In the genomic region with DNA sequence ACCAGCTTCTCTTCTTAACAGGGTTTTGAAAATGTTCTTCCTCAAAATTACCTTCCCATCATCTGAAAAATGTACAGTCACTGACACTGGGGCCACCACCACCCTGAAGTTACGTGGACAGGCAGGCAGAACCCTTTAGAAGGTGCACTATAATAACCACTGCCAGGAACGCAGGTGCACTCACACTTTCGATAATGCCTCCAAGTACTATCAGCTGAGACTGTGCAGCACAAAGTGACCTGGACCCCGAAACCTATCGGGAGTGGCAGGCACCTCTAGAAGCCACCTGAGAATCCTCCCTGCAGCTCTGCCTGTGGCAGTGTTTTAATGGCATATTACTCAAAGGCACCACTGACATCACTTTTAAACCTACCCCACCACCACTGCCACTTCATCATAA, we compare ENCODE assay signal across 26 cellular contexts.
DNase-seq lines count a peak whose midpoint lies in the region; ATAC-seq and TF ChIP-seq lines count a peak whose summit lies in the region.
"Had no signal": no experiment of that assay in that cellular context is flagged by ENCODE, and none has a peak within 500 bp of the region (broad histone marks: within the 10 kb centered on the region; RNA-seq: fewer than 3 reads in every experiment).

No MANE protein-coding gene starts in this region.

- TF ChIP-seq CTCF in RWPE1 (conservative IDR thresholded peaks at IDR 0.05; ENCODE audit: low read depth) (no peak), neutrophil (IDR thresholded peaks at IDR 0.05) (no peak), nephron progenitor cell (IDR thresholded peaks at IDR 0.05) (no peak), osteocyte (IDR thresholded peaks at IDR 0.05) (no peak)

- CTCF ChIA-PET in activated CD4-positive, alpha-beta T cell treated with anti-CD3 and anti-CD28 coated beads, Interleukin-2, amount 10 ng/mL, durations not matched to agents 7 days and 5 days (lab: Charles Lee): interaction anchor here (0.7 to 1.5 kb wide), 4 partner anchors 10 to 163 kb away, joined by 3 read pairs; no protein-coding TSS in a partner anchor
- CTCF ChIA-PET in RWPE1 (lab: Yijun Ruan, JAX): no interaction called here

- no peak overlapping the region for H3K4me3 ChIP-seq in CD4-positive, CD25-positive, alpha-beta regulatory T cell (ENCODE audit: low read depth, low read length)
- H3K4me3 ChIP-seq in neutrophil (ENCODE audit: low read depth in 1 of 2, low read length in 1 of 2): no peak overlapping the region
- H3K4me3 ChIP-seq: GM12878, HAP-1, PC-9, SJSA1 had no signal

- no peaks in the 10 kb centered on the region for H3K9me3 ChIP-seq in CD4-positive, CD25-positive, alpha-beta regulatory T cell (ENCODE audit: control insufficient read depth in 2 of 2, low read length in 2 of 2)
- no peaks in the 10 kb centered on the region for H3K9me3 ChIP-seq in neutrophil
- H3K9me3 ChIP-seq: HAP-1, SJSA1 had no signal

- peaks cover 80% of the 10 kb centered on the region for H3K4me1 ChIP-seq in CD4-positive, CD25-positive, alpha-beta regulatory T cell (ENCODE audit: control insufficient read depth, insufficient read depth, low read length, poor library complexity, severe bottlenecking)
- peaks cover 44 to 50% of the 10 kb centered on the region in 2 experiments for H3K4me1 ChIP-seq in neutrophil (ENCODE audit: control insufficient read depth in 1 of 2, insufficient read depth in 1 of 2, low read depth in 1 of 2, low read length in 1 of 2)
- H3K4me1 ChIP-seq: HAP-1 had no signal

- no peak for ATAC-seq in CD4-positive, CD25-positive, alpha-beta regulatory T cell (ENCODE audit: low read depth in 2 of 2)
- ATAC-seq: GM12878 had no signal

- no peaks in the 10 kb centered on the region for H3K27me3 ChIP-seq in CD4-positive, CD25-positive, alpha-beta regulatory T cell (ENCODE audit: control insufficient read depth, insufficient read depth, low read length)
- H3K27me3 ChIP-seq in neutrophil: no peaks in the 10 kb centered on the region
- H3K27me3 ChIP-seq: SJSA1 had no signal

- intact Hi-C loops in activated CD4-positive, alpha-beta T cell treated with anti-CD3 and anti-CD28 coated beads, Interleukin-2, amount 10 ng/mL, durations not matched to agents 24 days and 14 days (cut with micrococcal nuclease): no loop called here

- peaks cover 79% of the 10 kb centered on the region for H3K4me1 Mint-ChIP-seq in activated CD4-positive, alpha-beta T cell treated with anti-CD3 and anti-CD28 coated beads, Interleukin-2, amount 10 ng/mL, durations not matched to agents 7 days and 5 days
- peaks cover 63% of the 10 kb centered on the region for H3K4me1 Mint-ChIP-seq in activated CD4-positive, alpha-beta T cell treated with anti-CD3 and anti-CD28 coated beads, Interleukin-2, amount 10 ng/mL, durations not matched to agents 24 days and 14 days
- peaks cover 35 to 86% (median 64%) of the 10 kb centered on the region in 4 donors for H3K4me1 Mint-ChIP-seq in CD4-positive, CD25-positive, alpha-beta regulatory T cell
- no peaks in the 10 kb centered on the region for H3K4me1 Mint-ChIP-seq in nephron progenitor cell
- H3K4me1 Mint-ChIP-seq in osteocyte (ENCODE audit: unreplicated experiment): peaks cover 1% of the 10 kb centered on the region

- POLR2A ChIA-PET in activated CD4-positive, alpha-beta T cell treated with anti-CD3 and anti-CD28 coated beads, Interleukin-2, amount 10 ng/mL, durations not matched to agents 7 days and 5 days (lab: Charles Lee): no interaction called here
- POLR2A ChIA-PET in RWPE1 (lab: Yijun Ruan, JAX; ENCODE audit: low non-redundant PET): no interaction called here

- no peaks in the 10 kb centered on the region for H3K27me3 Mint-ChIP-seq in activated CD4-positive, alpha-beta T cell treated with anti-CD3 and anti-CD28 coated beads, Interleukin-2, amount 10 ng/mL, durations not matched to agents 7 days and 5 days
- no peaks in the 10 kb centered on the region for H3K27me3 Mint-ChIP-seq in activated CD4-positive, alpha-beta T cell treated with anti-CD3 and anti-CD28 coated beads, Interleukin-2, amount 10 ng/mL, durations not matched to agents 24 days and 14 days
- H3K27me3 Mint-ChIP-seq in CD4-positive, CD25-positive, alpha-beta regulatory T cell: no peaks in the 10 kb centered on the region
- H3K27me3 Mint-ChIP-seq in nephron progenitor cell (ENCODE audit: low read depth, poor library complexity) (peaks cover 30% of the 10 kb centered on the region), osteocyte (ENCODE audit: unreplicated experiment) (no peaks in the 10 kb centered on the region)
- H3K27me3 Mint-ChIP-seq: B cell had no signal

- no peak for DNase-seq in activated CD4-positive, alpha-beta T cell treated with anti-CD3 and anti-CD28 coated beads, Interleukin-2, amount 10 ng/mL, durations not matched to agents 7 days and 5 days
- DNase-seq in activated CD4-positive, alpha-beta T cell treated with anti-CD3 and anti-CD28 coated beads, Interleukin-2, amount 10 ng/mL, durations not matched to agents 24 days and 14 days: no peak
- no peak for DNase-seq in CD4-positive, CD25-positive, alpha-beta regulatory T cell
- DNase-seq in RWPE1 (ENCODE audit: low spot score) (no peak), GDM1 (lab: John Stamatoyannopoulos, UW) (no peak), nephron progenitor cell (no peak), osteocyte (ENCODE audit: extremely low spot score, unreplicated experiment) (no peak)
- DNase-seq: GOT3; HFFc6; KBM-7; NCI-H1105 treated with DMSO at 0.1 percent for 48 hours; NCI-H146; NCI-H1930; NCI-H2107; NCI-H524 treated with DMSO at 0.1 percent for 48 hours; NCI-H774; NK-92 treated with Interleukin-12 subunit alpha and Interleukin-12 subunit beta, amount 100 ng/mL, for 24 hours; PC-9; Right ventricle myocardium superior had no signal

- no peaks in the 10 kb centered on the region for H3K36me3 ChIP-seq in CD4-positive, CD25-positive, alpha-beta regulatory T cell (ENCODE audit: control insufficient read depth, insufficient read depth, low read length)
- no peaks in the 10 kb centered on the region for H3K36me3 ChIP-seq in neutrophil
- H3K36me3 ChIP-seq: HAP-1, SJSA1 had no signal

- no peaks in the 10 kb centered on the region for H3K9me3 Mint-ChIP-seq in activated CD4-positive, alpha-beta T cell treated with anti-CD3 and anti-CD28 coated beads, Interleukin-2, amount 10 ng/mL, durations not matched to agents 7 days and 5 days
- peaks cover 8% of the 10 kb centered on the region for H3K9me3 Mint-ChIP-seq in activated CD4-positive, alpha-beta T cell treated with anti-CD3 and anti-CD28 coated beads, Interleukin-2, amount 10 ng/mL, durations not matched to agents 24 days and 14 days
- no peaks in the 10 kb centered on the region for H3K9me3 Mint-ChIP-seq in CD4-positive, CD25-positive, alpha-beta regulatory T cell
- H3K9me3 Mint-ChIP-seq in nephron progenitor cell: no peaks in the 10 kb centered on the region
- H3K9me3 Mint-ChIP-seq in osteocyte (ENCODE audit: unreplicated experiment): no peaks in the 10 kb centered on the region
- H3K9me3 Mint-ChIP-seq: HFFc6 had no signal

- H3K27ac Mint-ChIP-seq in activated CD4-positive, alpha-beta T cell treated with anti-CD3 and anti-CD28 coated beads, Interleukin-2, amount 10 ng/mL, durations not matched to agents 7 days and 5 days: peak overlapping the region; percentile 43
- H3K27ac Mint-ChIP-seq in activated CD4-positive, alpha-beta T cell treated with anti-CD3 and anti-CD28 coated beads, Interleukin-2, amount 10 ng/mL, durations not matched to agents 24 days and 14 days: no peak overlapping the region
- H3K27ac Mint-ChIP-seq in CD4-positive, CD25-positive, alpha-beta regulatory T cell: peak overlapping the region; percentile 55 to 99 (median 82)
- H3K27ac Mint-ChIP-seq in nephron progenitor cell (no peak overlapping the region), osteocyte (ENCODE audit: unreplicated experiment) (no peak overlapping the region)
- H3K27ac Mint-ChIP-seq: B cell, HFFc6 had no signal

- H3K27ac ChIP-seq in CD4-positive, CD25-positive, alpha-beta regulatory T cell (ENCODE audit: insufficient read depth, low read length, poor library complexity, severe bottlenecking): no peak overlapping the region
- peak overlapping the region; percentile 34 for H3K27ac ChIP-seq in RWPE1
- H3K27ac ChIP-seq in neutrophil: peak overlapping the region; percentile 21
- H3K27ac ChIP-seq: 22Rv1, C4-2B, PC-9, SJSA1 had no signal

- H3K36me3 Mint-ChIP-seq in activated CD4-positive, alpha-beta T cell treated with anti-CD3 and anti-CD28 coated beads, Interleukin-2, amount 10 ng/mL, durations not matched to agents 7 days and 5 days (ENCODE audit: low read depth): peaks cover 12% of the 10 kb centered on the region
- peaks cover 19% of the 10 kb centered on the region for H3K36me3 Mint-ChIP-seq in activated CD4-positive, alpha-beta T cell treated with anti-CD3 and anti-CD28 coated beads, Interleukin-2, amount 10 ng/mL, durations not matched to agents 24 days and 14 days (ENCODE audit: low read depth)
- peaks cover 14% of the 10 kb centered on the region for H3K36me3 Mint-ChIP-seq in CD4-positive, CD25-positive, alpha-beta regulatory T cell
- H3K36me3 Mint-ChIP-seq in nephron progenitor cell (ENCODE audit: low read depth) (no peaks in the 10 kb centered on the region), osteocyte (ENCODE audit: unreplicated experiment) (no peaks in the 10 kb centered on the region)

- no peak overlapping the region for H3K4me3 Mint-ChIP-seq in activated CD4-positive, alpha-beta T cell treated with anti-CD3 and anti-CD28 coated beads, Interleukin-2, amount 10 ng/mL, durations not matched to agents 7 days and 5 days
- H3K4me3 Mint-ChIP-seq in activated CD4-positive, alpha-beta T cell treated with anti-CD3 and anti-CD28 coated beads, Interleukin-2, amount 10 ng/mL, durations not matched to agents 24 days and 14 days: no peak overlapping the region
- H3K4me3 Mint-ChIP-seq in CD4-positive, CD25-positive, alpha-beta regulatory T cell: peak overlapping the region in 3 of 4 donors; percentile 39 to 62 (median 46)
- H3K4me3 Mint-ChIP-seq in nephron progenitor cell (no peak overlapping the region), osteocyte (ENCODE audit: unreplicated experiment) (no peak overlapping the region)
- H3K4me3 Mint-ChIP-seq: B cell, HFFc6 had no signal

Comparison
In these comparisons a context has a peak if more than half of its experiments do, and no peak if none do; other contexts are left out.
1. H3K27ac Mint-ChIP-seq: peak in activated CD4-positive, alpha-beta T cell treated with anti-CD3 and anti-CD28 coated beads, Interleukin-2, amount 10 ng/mL, durations not matched to agents 7 days and 5 days (single experiment) and CD4-positive, CD25-positive, alpha-beta regulatory T cell (3 of 3); none in activated CD4-positive, alpha-beta T cell treated with anti-CD3 and anti-CD28 coated beads, Interleukin-2, amount 10 ng/mL, durations not matched to agents 24 days and 14 days (single experiment), nephron progenitor cell (single experiment) and osteocyte (single experiment).
2. H3K4me3 Mint-ChIP-seq: peak in CD4-positive, CD25-positive, alpha-beta regulatory T cell (3 of 4); none in activated CD4-positive, alpha-beta T cell treated with anti-CD3 and anti-CD28 coated beads, Interleukin-2, amount 10 ng/mL, durations not matched to agents 7 days and 5 days (single experiment), activated CD4-positive, alpha-beta T cell treated with anti-CD3 and anti-CD28 coated beads, Interleukin-2, amount 10 ng/mL, durations not matched to agents 24 days and 14 days (single experiment), nephron progenitor cell (single experiment) and osteocyte (single experiment).